Comparison of ENCODE assay signal across 10 cellular contexts in the genomic region with DNA sequence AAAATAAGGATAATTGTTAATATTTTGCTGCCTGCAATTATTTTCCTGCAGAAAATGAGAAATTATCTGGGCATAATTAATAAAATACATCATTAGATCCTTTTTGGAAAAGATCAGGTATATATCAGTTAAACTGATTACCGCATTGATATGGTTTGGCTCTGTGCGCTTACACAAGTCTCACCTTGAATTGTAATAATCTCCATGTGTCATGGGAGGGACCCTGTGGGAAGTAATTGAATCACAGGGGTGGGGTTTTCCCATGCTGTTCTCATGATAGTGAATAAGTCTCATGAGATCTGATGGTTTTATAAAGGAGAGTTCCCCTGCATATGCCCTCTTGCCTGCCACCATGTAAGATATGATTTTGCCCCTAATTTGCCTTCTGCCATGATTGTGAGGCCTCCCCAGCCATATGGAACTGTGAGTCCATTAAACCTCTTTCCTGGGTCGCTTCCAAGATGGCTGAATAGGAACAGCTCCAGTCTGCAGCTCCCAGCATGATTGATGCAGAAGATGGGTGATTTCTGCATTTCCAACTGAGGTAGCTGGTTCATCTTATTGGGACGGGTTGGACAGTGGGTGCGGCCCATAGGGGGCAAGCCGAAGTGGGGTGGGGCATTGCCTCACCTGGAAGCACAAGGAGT. TPM values are rescaled to one million over a fixed set of nuclear protein-coding genes. Genes with fewer than 3 reads are reported as not detected.
DNase-seq lines count a peak whose midpoint lies in the region; TF ChIP-seq lines count a peak whose summit lies in the region.
"Not testable (repeated sequence)": the region's sequence is repeated elsewhere in the genome, so short reads cannot be mapped to it uniquely, and the experiment has no call there.
"Had no signal": no experiment of that assay in that cellular context is flagged by ENCODE, and none has a peak within 500 bp of the region (broad histone marks: within the 10 kb centered on the region; RNA-seq: fewer than 3 reads in every experiment).

No MANE protein-coding gene starts in this region.

- H3K36me3 ChIP-seq in ACC112 (ENCODE audit: insufficient read depth, low read length): peaks cover 13% of the 10 kb centered on the region

- not testable (repeated sequence) for H3K4me3 ChIP-seq in ACC112 (ENCODE audit: low read depth, low read length); choroid plexus epithelial cell (ENCODE audit: low read depth, low read length)

- peak overlapping the region; percentile 34 for H3K4me3 Mint-ChIP-seq in activated CD4-positive, alpha-beta T cell treated with anti-CD3 and anti-CD28 coated beads, Interleukin-2, amount 10 ng/mL, durations not matched to agents 24 days and 14 days
- H3K4me3 Mint-ChIP-seq in activated T-helper 1 cell treated with anti-CD3 and anti-CD28 coated beads, Interleukin-12 subunit alpha, Interleukin-12 subunit beta, Interleukin-2, Interleukin-4 antibody, amounts not matched to agents 30 ng/mL and 10 ng/mL and 1 ng/mL, durations not matched to agents 14 hours and 24 hours and 36 hours: not testable (repeated sequence)
- peak overlapping the region; percentile 16 for H3K4me3 Mint-ChIP-seq in glutamatergic neuron (ENCODE audit: unreplicated experiment)

- peaks cover 18% of the 10 kb centered on the region for H3K36me3 Mint-ChIP-seq in activated CD4-positive, alpha-beta T cell treated with anti-CD3 and anti-CD28 coated beads, Interleukin-2, amount 10 ng/mL, durations not matched to agents 24 days and 14 days (ENCODE audit: low read depth)
- not testable (repeated sequence) for H3K36me3 Mint-ChIP-seq in activated T-helper 1 cell treated with anti-CD3 and anti-CD28 coated beads, Interleukin-12 subunit alpha, Interleukin-12 subunit beta, Interleukin-2, Interleukin-4 antibody, amounts not matched to agents 30 ng/mL and 10 ng/mL and 1 ng/mL, durations not matched to agents 14 hours and 24 hours and 36 hours (ENCODE audit: low read depth)
- H3K36me3 Mint-ChIP-seq in glutamatergic neuron (ENCODE audit: unreplicated experiment): peaks cover 10% of the 10 kb centered on the region

- H3K27ac Mint-ChIP-seq in activated CD4-positive, alpha-beta T cell treated with anti-CD3 and anti-CD28 coated beads, Interleukin-2, amount 10 ng/mL, durations not matched to agents 24 days and 14 days: peak overlapping the region; percentile 62
- H3K27ac Mint-ChIP-seq in activated T-helper 1 cell treated with anti-CD3 and anti-CD28 coated beads, Interleukin-12 subunit alpha, Interleukin-12 subunit beta, Interleukin-2, Interleukin-4 antibody, amounts not matched to agents 30 ng/mL and 10 ng/mL and 1 ng/mL, durations not matched to agents 14 hours and 24 hours and 36 hours: peak overlapping the region; percentile 8
- H3K27ac Mint-ChIP-seq in glutamatergic neuron (ENCODE audit: unreplicated experiment): not testable (repeated sequence)

- not testable (repeated sequence) for H3K27me3 ChIP-seq in ACC112 (ENCODE audit: insufficient read depth, low read length)

- H3K4me1 ChIP-seq in ACC112 (ENCODE audit: control insufficient read depth, insufficient read depth, low read length, unreplicated experiment): peaks cover 17% of the 10 kb centered on the region

- H3K27me3 Mint-ChIP-seq in activated CD4-positive, alpha-beta T cell treated with anti-CD3 and anti-CD28 coated beads, Interleukin-2, amount 10 ng/mL, durations not matched to agents 24 days and 14 days; activated T-helper 1 cell treated with anti-CD3 and anti-CD28 coated beads, Interleukin-12 subunit alpha, Interleukin-12 subunit beta, Interleukin-2, Interleukin-4 antibody, amounts not matched to agents 30 ng/mL and 10 ng/mL and 1 ng/mL, durations not matched to agents 14 hours and 24 hours and 36 hours (ENCODE audit: insufficient read depth); glutamatergic neuron (ENCODE audit: unreplicated experiment): not testable (repeated sequence)

- H3K27ac ChIP-seq in ACC112 (ENCODE audit: low read depth, low read length) (peak overlapping the region; percentile 91), angular gyrus (ENCODE audit: low read depth, low read length) (peak overlapping the region; percentile 35)

- intact Hi-C loops in activated CD4-positive, alpha-beta T cell treated with anti-CD3 and anti-CD28 coated beads, Interleukin-2, amount 10 ng/mL, durations not matched to agents 24 days and 14 days (cut with micrococcal nuclease): loop anchor here (1.0 to 10.0 kb wide), 4 partner anchors 55 to 458 kb away; no protein-coding TSS in a partner anchor
- intact Hi-C loops in activated T-helper 1 cell treated with anti-CD3 and anti-CD28 coated beads, Interleukin-12 subunit alpha, Interleukin-12 subunit beta, Interleukin-2, Interleukin-4 antibody, amounts not matched to agents 30 ng/mL and 10 ng/mL and 1 ng/mL, durations not matched to agents 14 hours and 24 hours and 36 hours (cut with micrococcal nuclease): loop anchor here (5.0 kb wide), 2 partner anchors 215 to 455 kb away; no protein-coding TSS in a partner anchor

- H2AFZ ChIP-seq in ACC112 (ENCODE audit: low read length, unreplicated experiment): not testable (repeated sequence)

- peaks cover 23% of the 10 kb centered on the region for H3K4me1 Mint-ChIP-seq in activated CD4-positive, alpha-beta T cell treated with anti-CD3 and anti-CD28 coated beads, Interleukin-2, amount 10 ng/mL, durations not matched to agents 24 days and 14 days
- peaks cover 30% of the 10 kb centered on the region for H3K4me1 Mint-ChIP-seq in activated T-helper 1 cell treated with anti-CD3 and anti-CD28 coated beads, Interleukin-12 subunit alpha, Interleukin-12 subunit beta, Interleukin-2, Interleukin-4 antibody, amounts not matched to agents 30 ng/mL and 10 ng/mL and 1 ng/mL, durations not matched to agents 14 hours and 24 hours and 36 hours (ENCODE audit: low read depth)
- not testable (repeated sequence) for H3K4me1 Mint-ChIP-seq in glutamatergic neuron (ENCODE audit: low read depth, unreplicated experiment)

- not testable (repeated sequence) for TF ChIP-seq CTCF in choroid plexus epithelial cell (conservative IDR thresholded peaks at IDR 0.05; ENCODE audit: low read depth, low read length); glutamatergic neuron (IDR thresholded peaks at IDR 0.05; ENCODE audit: partially characterized antibody, unreplicated experiment)

- peaks cover 21% of the 10 kb centered on the region for H3K9me3 Mint-ChIP-seq in activated CD4-positive, alpha-beta T cell treated with anti-CD3 and anti-CD28 coated beads, Interleukin-2, amount 10 ng/mL, durations not matched to agents 24 days and 14 days
- peaks cover 26% of the 10 kb centered on the region for H3K9me3 Mint-ChIP-seq in activated T-helper 1 cell treated with anti-CD3 and anti-CD28 coated beads, Interleukin-12 subunit alpha, Interleukin-12 subunit beta, Interleukin-2, Interleukin-4 antibody, amounts not matched to agents 30 ng/mL and 10 ng/mL and 1 ng/mL, durations not matched to agents 14 hours and 24 hours and 36 hours
- peaks cover 17% of the 10 kb centered on the region for H3K9me3 Mint-ChIP-seq in glutamatergic neuron (ENCODE audit: unreplicated experiment)

- H3K79me2 ChIP-seq in ACC112 (ENCODE audit: control insufficient read depth, insufficient read depth, low read length, unreplicated experiment): not testable (repeated sequence)

- peak; percentile 9 for DNase-seq in NCI-H2171 treated with DMSO at 0.1 percent for 48 hours (lab: John Stamatoyannopoulos, UW)
- DNase-seq in activated CD4-positive, alpha-beta T cell treated with anti-CD3 and anti-CD28 coated beads, Interleukin-2, amount 10 ng/mL, durations not matched to agents 24 days and 14 days; activated T-helper 1 cell treated with anti-CD3 and anti-CD28 coated beads, Interleukin-12 subunit alpha, Interleukin-12 subunit beta, Interleukin-2, Interleukin-4 antibody, amounts not matched to agents 30 ng/mL and 10 ng/mL and 1 ng/mL, durations not matched to agents 14 hours and 24 hours and 36 hours (ENCODE audit: low spot score); glutamatergic neuron: not testable (repeated sequence)
- DNase-seq in choroid plexus epithelial cell (ENCODE audit: low read depth): peak; percentile 22
- DNase-seq in stimulated activated CD4-positive, alpha-beta T cell treated with anti-CD3 and anti-CD28 coated beads, Interleukin-1b, Interleukin-23, amount 100 ng/mL, for 48 hours: peak; percentile 37

RNA-seq across cellular contexts. Expression of a gene that starts 30.1 kb away (rescaled TPM):
- 0.21 and 0.50 TPM in 2 replicates for total RNA-seq in activated CD4-positive, alpha-beta T cell treated with anti-CD3 and anti-CD28 coated beads, Interleukin-2, amount 10 ng/mL, durations not matched to agents 24 days and 14 days
- 0.32 and 0.57 TPM in 2 replicates for total RNA-seq in activated T-helper 1 cell treated with anti-CD3 and anti-CD28 coated beads, Interleukin-12 subunit alpha, Interleukin-12 subunit beta, Interleukin-2, Interleukin-4 antibody, amounts not matched to agents 30 ng/mL and 10 ng/mL and 1 ng/mL, durations not matched to agents 14 hours and 24 hours and 36 hours
- 14.4 TPM for total RNA-seq in glutamatergic neuron (ENCODE audit: unreplicated experiment)
- total RNA-seq: HepG2, MCF 10A had no signal
